ENCODE assay signal across 14 cellular contexts in the genomic region with DNA sequence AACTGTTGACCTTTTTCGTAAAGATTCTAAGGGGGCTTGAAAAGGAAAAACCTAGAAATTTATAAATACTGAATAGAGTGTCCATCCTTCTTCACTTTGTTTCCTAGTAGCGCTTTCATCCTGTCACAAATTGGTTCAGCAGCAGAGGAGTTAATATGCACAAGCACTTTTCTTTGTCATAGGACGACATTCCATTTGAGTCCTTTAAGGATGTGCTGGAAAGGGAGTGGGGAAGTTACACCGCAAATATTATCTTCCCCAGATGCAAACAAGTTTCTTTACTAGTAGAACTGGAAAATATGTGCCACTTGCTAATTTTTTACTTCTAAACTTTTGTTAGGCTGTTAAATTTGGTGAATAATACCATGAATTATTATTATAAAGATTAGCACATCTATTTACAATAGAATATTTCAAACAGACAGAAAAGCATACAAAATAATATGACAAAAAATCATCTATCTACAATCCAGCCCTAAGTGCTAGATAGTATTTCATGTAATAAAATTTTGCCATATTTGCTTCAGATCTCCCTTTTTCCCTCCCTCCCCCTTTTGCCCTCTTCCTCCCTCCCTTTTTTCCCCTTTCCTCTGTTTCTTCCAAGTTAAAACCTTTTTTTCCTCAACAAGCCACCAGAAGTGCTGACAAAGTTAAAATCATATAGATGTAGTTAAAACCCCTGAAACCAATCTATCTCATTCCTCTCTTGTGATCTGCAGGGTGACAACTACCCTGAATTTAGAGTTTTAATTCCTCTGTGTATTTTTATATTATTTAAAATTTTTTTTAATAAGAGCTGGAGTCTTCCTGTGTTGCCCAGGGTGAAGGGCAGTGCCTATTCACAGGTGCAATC. TPM values are rescaled to one million over a fixed set of nuclear protein-coding genes. Genes with fewer than 3 reads are reported as not detected.
DNase-seq lines count a peak whose midpoint lies in the region; ATAC-seq and TF ChIP-seq lines count a peak whose summit lies in the region.
"Had no signal": no experiment of that assay in that cellular context is flagged by ENCODE, and none has a peak within 500 bp of the region (broad histone marks: within the 10 kb centered on the region; RNA-seq: fewer than 3 reads in every experiment).

No MANE protein-coding gene starts in this region.

- H3K27me3 Mint-ChIP-seq in WTC11 (ENCODE audit: low read depth) (no peaks in the 10 kb centered on the region), type B pancreatic cell (no peaks in the 10 kb centered on the region)

- H3K9me3 Mint-ChIP-seq in WTC11 = no peaks in the 10 kb centered on the region; the same call in 1 of the 2 replicates
- H3K9me3 Mint-ChIP-seq in type B pancreatic cell = no peaks in the 10 kb centered on the region
- H3K9me3 Mint-ChIP-seq: naive thymus-derived CD8-positive, alpha-beta T cell had no signal

- peaks cover 25% of the 10 kb centered on the region for H3F3A ChIP-seq in GM23248 (ENCODE audit: insufficient read depth)

- no peak overlapping the region for H3K4me3 ChIP-seq in GM23248
- H3K4me3 ChIP-seq in fibroblast of villous mesenchyme (ENCODE audit: low read depth, low read length) = no peak overlapping the region
- no peak overlapping the region for H3K4me3 ChIP-seq in OCI-LY7 (ENCODE audit: low read depth, low read length, poor library complexity, severe bottlenecking)
- H3K4me3 ChIP-seq in right cardiac atrium (ENCODE audit: low read length) = no peak overlapping the region
- H3K4me3 ChIP-seq: coronary artery, esophagus muscularis mucosa, prostate gland had no signal

- H3K27ac ChIP-seq in GM23248 (no peak overlapping the region), OCI-LY7 (ENCODE audit: low read depth, low read length, poor library complexity, severe bottlenecking) (no peak overlapping the region), right cardiac atrium (ENCODE audit: low read length) (no peak overlapping the region)
- H3K27ac ChIP-seq: coronary artery, esophagus muscularis mucosa, prostate gland had no signal

- 33 to 38% methylated on average over 4 of the region's 4 CpGs for WGBS in GM23248 (ENCODE audit: low coverage in 1 of 2, low lambda C conversion rate in 2 of 2, missing lambda C conversion rate in 2 of 2), 2 experiments
- WGBS in right cardiac atrium = 30% methylated on average over 4 of the region's 4 CpGs

- no peaks in the 10 kb centered on the region for H3K79me2 ChIP-seq in GM23248 (ENCODE audit: insufficient read depth)
- no peaks in the 10 kb centered on the region for H3K79me2 ChIP-seq in OCI-LY7 (ENCODE audit: insufficient read depth, low read depth, low read length)

- H3K9me3 ChIP-seq in GM23248 (ENCODE audit: low read depth) (no peaks in the 10 kb centered on the region), OCI-LY7 (ENCODE audit: low read length) (peaks cover 5% of the 10 kb centered on the region; the same call in 1 of the 2 replicates), right cardiac atrium (ENCODE audit: control insufficient read depth, low read length) (no peaks in the 10 kb centered on the region)
- H3K9me3 ChIP-seq: esophagus muscularis mucosa, prostate gland had no signal

- H3K4me2 ChIP-seq in GM23248 (ENCODE audit: unreplicated experiment) (peak overlapping the region; percentile 26), OCI-LY7 (ENCODE audit: low read length) (no peak overlapping the region)

- H3K36me3 ChIP-seq in GM23248 (ENCODE audit: low read depth) (no peaks in the 10 kb centered on the region), OCI-LY7 (ENCODE audit: insufficient read depth, low read length) (no peaks in the 10 kb centered on the region)
- H3K36me3 ChIP-seq: esophagus muscularis mucosa, prostate gland had no signal

- H2AFZ ChIP-seq in GM23248 = no peak overlapping the region
- no peak overlapping the region for H2AFZ ChIP-seq in OCI-LY7 (ENCODE audit: low read length)

- CTCF ChIA-PET in WTC11 (lab: Charles Lee) (no interaction called here), OCI-LY7 (lab: Charles Lee; ENCODE audit: unreplicated experiment) (no interaction called here)

- H4K20me1 ChIP-seq in GM23248 (ENCODE audit: insufficient read depth) = no peaks in the 10 kb centered on the region
- no peaks in the 10 kb centered on the region for H4K20me1 ChIP-seq in OCI-LY7 (ENCODE audit: insufficient read depth, low read length)

- H3K4me1 ChIP-seq in GM23248 (ENCODE audit: insufficient read depth) = peaks cover 26% of the 10 kb centered on the region
- peaks cover 29% of the 10 kb centered on the region for H3K4me1 ChIP-seq in OCI-LY7 (ENCODE audit: insufficient read depth, low read length, poor library complexity, severe bottlenecking)
- H3K4me1 ChIP-seq in right cardiac atrium (ENCODE audit: control insufficient read depth, insufficient read depth, low read length) = peaks cover 4% of the 10 kb centered on the region
- H3K4me1 ChIP-seq: prostate gland had no signal

- H3K9me2 ChIP-seq in GM23248 (ENCODE audit: insufficient read depth) (no peaks in the 10 kb centered on the region), OCI-LY7 (ENCODE audit: insufficient read depth, low read length) (no peaks in the 10 kb centered on the region)

- ATAC-seq in WTC11 = no peak
- no peak for ATAC-seq in right cardiac atrium
- ATAC-seq: activated CD8-positive, alpha-beta T cell treated with anti-CD3 and anti-CD28 coated beads, Interleukin-2, amount 10 ng/mL, durations not matched to agents 7 days and 5 days; naive thymus-derived CD8-positive, alpha-beta T cell had no signal

- TF ChIP-seq CTCF in WTC11 (IDR thresholded peaks at IDR 0.05) (no peak), fibroblast of villous mesenchyme (IDR thresholded peaks at IDR 0.05; ENCODE audit: insufficient read depth, low read depth, low read length) (no peak), type B pancreatic cell (conservative IDR thresholded peaks at IDR 0.05) (no peak), OCI-LY7 (conservative IDR thresholded peaks at IDR 0.05; ENCODE audit: low read length) (no peak)

- peak; percentile 53 for DNase-seq in GM23248
- DNase-seq in WTC11 (ENCODE audit: low spot score) = no peak
- DNase-seq in fibroblast of villous mesenchyme (ENCODE audit: low read depth) = peak; percentile 61
- DNase-seq in type B pancreatic cell (ENCODE audit: extremely low spot score, unreplicated experiment) = no peak
- no peak for DNase-seq in OCI-LY7 (ENCODE audit: low spot score)
- no peak for DNase-seq in right cardiac atrium
- no peak for DNase-seq in activated naive CD4-positive, alpha-beta T cell treated with anti-CD3 and anti-CD28 coated beads, Interleukin-2, amount 50 U/mL, for 16 hours
- DNase-seq: activated CD8-positive, alpha-beta T cell treated with anti-CD3 and anti-CD28 coated beads, Interleukin-2, amount 10 ng/mL, durations not matched to agents 7 days and 5 days; DND-41; naive thymus-derived CD8-positive, alpha-beta T cell; NCI-H526 had no signal

- in situ Hi-C loops in GM23248 (cut with MboI) = no loop called here

- H3K4me3 Mint-ChIP-seq in WTC11 = no peak overlapping the region
- H3K4me3 Mint-ChIP-seq in type B pancreatic cell = no peak overlapping the region
- H3K4me3 Mint-ChIP-seq: activated CD8-positive, alpha-beta T cell treated with anti-CD3 and anti-CD28 coated beads, Interleukin-2, amount 10 ng/mL, durations not matched to agents 7 days and 5 days; naive thymus-derived CD8-positive, alpha-beta T cell had no signal

- POLR2A ChIA-PET in WTC11 (lab: Charles Lee) = no interaction called here
- POLR2A ChIA-PET in OCI-LY7 (lab: Charles Lee) = interaction anchor here (0.6 to 1.0 kb wide), 4 partner anchors 9 to 830 kb away, joined by 3 to 6 read pairs (median 5); no protein-coding TSS in a partner anchor

- peaks cover 57% of the 10 kb centered on the region for H3K4me1 Mint-ChIP-seq in WTC11
- H3K4me1 Mint-ChIP-seq in type B pancreatic cell (ENCODE audit: unreplicated experiment) = peaks cover 24% of the 10 kb centered on the region

- H3K9ac ChIP-seq in GM23248 = no peak overlapping the region

- peak overlapping the region; percentile 6; the same call in 1 of the 2 replicates for H3K27ac Mint-ChIP-seq in WTC11
- peak overlapping the region; percentile 67 for H3K27ac Mint-ChIP-seq in type B pancreatic cell
- H3K27ac Mint-ChIP-seq: activated CD8-positive, alpha-beta T cell treated with anti-CD3 and anti-CD28 coated beads, Interleukin-2, amount 10 ng/mL, durations not matched to agents 7 days and 5 days had no signal

- H3K27me3 ChIP-seq in GM23248 (replicated peaks; ENCODE audit: insufficient read depth) (no peaks in the 10 kb centered on the region), right cardiac atrium (ENCODE audit: control insufficient read depth, insufficient read depth) (no peaks in the 10 kb centered on the region)
- H3K27me3 ChIP-seq: esophagus muscularis mucosa had no signal

- BruUV-seq in OCI-LY7 (replicated peaks; lab: Mats Ljungman, UMichigan) = no TSS peak

- H3K36me3 Mint-ChIP-seq in WTC11 = peaks cover 5% of the 10 kb centered on the region; the same call in 1 of the 2 replicates
- no peaks in the 10 kb centered on the region for H3K36me3 Mint-ChIP-seq in type B pancreatic cell

- intact Hi-C loops in OCI-LY7 (cut with micrococcal nuclease; ENCODE audit: unreplicated experiment) (no loop called here), right cardiac atrium (cut with DNase I) (no loop called here)

RNA-seq across cellular contexts. Expression of a gene that starts 50.5 kb away (rescaled TPM):
- total RNA-seq in GM23248 (2014; rRNA removed; shearing (Covaris generic)) = 32.0 and 44.0 TPM in 2 replicates
- polyA plus RNA-seq in GM23248 (2016; fragmentation: Nextera tagmentation; extraction: Ambion mirVana) (9.4 and 9.9 TPM in 2 replicates), right cardiac atrium (18.7 TPM)
- total RNA-seq in WTC11 (2021) (51.6 to 73.2 TPM (median 65.2 TPM) in 3 replicates), fibroblast of villous mesenchyme (78.0 and 97.2 TPM in 2 replicates), type B pancreatic cell (ENCODE audit: low replicate concordance) (36.7 and 49.0 TPM in 2 replicates), OCI-LY7 (2022) (17.5 and 19.1 TPM in 2 replicates), right cardiac atrium (10 to 100 TPM; 39.3 to 50.0 (median 43.5) TPM)
- 10.7 and 12.4 TPM in 2 replicates for total RNA-seq in OCI-LY7 (2014; rRNA removed; shearing (Covaris generic))

Comparison
In these comparisons a context has a peak if more than half of its experiments do, and no peak if none do; other contexts are left out.
1. DNase-seq: peak in GM23248 (single experiment) and fibroblast of villous mesenchyme (single experiment); none in WTC11 (single experiment), type B pancreatic cell (single experiment), OCI-LY7 (single experiment), right cardiac atrium (0 of 3) and activated naive CD4-positive, alpha-beta T cell treated with anti-CD3 and anti-CD28 coated beads, Interleukin-2, amount 50 U/mL, for 16 hours (single experiment).